Comparison of ENCODE assay signal across 8 cellular contexts in genomic region chr7:73683916-73684693, GRCh38. TPM values are rescaled to one million over a fixed set of nuclear protein-coding genes. Genes with fewer than 3 reads are reported as not detected.
DNase-seq lines count a peak whose midpoint lies in the region; ATAC-seq, FAIRE-seq and TF ChIP-seq lines count a peak whose summit lies in the region.

No MANE protein-coding gene starts in this region.

- H3K79me2 ChIP-seq in GM12878 (ENCODE audit: control insufficient read depth, insufficient read depth, low read length) = peaks cover 46% of the 10 kb centered on the region

- H3K9me3 ChIP-seq in BLaER1 treated with 17β-estradiol and CSF1 and Interleukin-3, amounts not matched to agents 10 nM and 100 nM (replicated peaks in 1 of 11) = no peaks in the 10 kb centered on the region
- H3K9me3 ChIP-seq in GM12878 (replicated peaks; ENCODE audit: control insufficient read depth, insufficient read depth, low read length) (no peaks in the 10 kb centered on the region; the same call in 2 of the 3 replicates), lower lobe of right lung (no peaks in the 10 kb centered on the region), uterus (no peaks in the 10 kb centered on the region)

- H2AFZ ChIP-seq in GM12878 (ENCODE audit: control insufficient read depth, low read depth, low read length) = peak overlapping the region; percentile 91

- ATAC-seq in HG03354 (IDR thresholded peaks at IDR 0.05; ENCODE audit: poor library complexity, severe bottlenecking, unreplicated experiment) (peak; percentile 11), GM12878 (peak; percentile 7), lower lobe of right lung (peak in 1 of 2 donors; percentile 11), HG03108 (IDR thresholded peaks at IDR 0.05; ENCODE audit: unreplicated experiment) (no peak)

- no peak for TF ChIP-seq CTCF in GM12878 (IDR thresholded peaks at IDR 0.05 in 2 of 3, conservative IDR thresholded peaks at IDR 0.05 in 1 of 3; ENCODE audit: control insufficient read depth in 2 of 3, extremely low read depth in 1 of 3, insufficient read depth in 1 of 3, low read depth in 3 of 3, low read length in 3 of 3)
- TF ChIP-seq CTCF in lower lobe of right lung (IDR thresholded peaks at IDR 0.05) = no peak
- TF ChIP-seq CTCF in uterus (IDR thresholded peaks at IDR 0.05) = no peak

- H3K4me2 ChIP-seq in BLaER1 treated with 17β-estradiol and CSF1 and Interleukin-3, amounts not matched to agents 10 nM and 100 nM = peak overlapping the region; percentile 78 to 99 (median 96)
- peak overlapping the region; percentile 72 for H3K4me2 ChIP-seq in GM12878 (ENCODE audit: control insufficient read depth, insufficient read depth)

- RAD21 ChIA-PET in GM12878 (lab: Charles Lee; ENCODE audit: unreplicated experiment) = no interaction called here

- CTCF ChIA-PET in GM12878 (lab: Yijun Ruan, JAX) = no interaction called here

- TF ChIP-seq POLR2A in GM12878 (IDR thresholded peaks at IDR 0.05; ENCODE audit: low read depth, low read length) (no peak), uterus (IDR thresholded peaks at IDR 0.05) (no peak)

- H3K4me1 ChIP-seq in BLaER1 treated with 17β-estradiol and CSF1 and Interleukin-3, amounts not matched to agents 10 nM and 100 nM = peaks cover 29 to 57% (median 43%) of the 10 kb centered on the region in 10 experiments
- H3K4me1 ChIP-seq in GM12878 (ENCODE audit: control insufficient read depth, insufficient read depth, low read length) = peaks cover 18% of the 10 kb centered on the region
- H3K4me1 ChIP-seq in lower lobe of right lung = peaks cover 37% of the 10 kb centered on the region
- peaks cover 0 to 16% of the 10 kb centered on the region in 2 donors for H3K4me1 ChIP-seq in uterus

- no TSS peak for BruUV-seq in GM12878 (replicated peaks; lab: Mats Ljungman, UMichigan)

- peaks cover 30 to 64% (median 44%) of the 10 kb centered on the region in 11 experiments for H3K36me3 ChIP-seq in BLaER1 treated with 17β-estradiol and CSF1 and Interleukin-3, amounts not matched to agents 10 nM and 100 nM
- peaks cover 7% of the 10 kb centered on the region in 2 experiments; a peak in 3 of 4 replicates for H3K36me3 ChIP-seq in GM12878 (ENCODE audit: control insufficient read depth in 2 of 2, insufficient read depth in 2 of 2, low read length in 1 of 2)
- H3K36me3 ChIP-seq in lower lobe of right lung = peaks cover 26% of the 10 kb centered on the region
- no peaks in the 10 kb centered on the region for H3K36me3 ChIP-seq in uterus

- H4K20me1 ChIP-seq in BLaER1 treated with 17β-estradiol and CSF1 and Interleukin-3, amounts not matched to agents 10 nM and 100 nM = peaks cover 0 to 83% (median 64%) of the 10 kb centered on the region in 11 experiments; a peak in 18 of 22 replicates
- no peaks in the 10 kb centered on the region; the same call in 1 of the 2 replicates for H4K20me1 ChIP-seq in GM12878 (ENCODE audit: control insufficient read depth, insufficient read depth)

- SMC1A ChIA-PET in GM12878 (lab: Charles Lee; ENCODE audit: uncharacterized antibody, unreplicated experiment) = no interaction called here

- no peak for FAIRE-seq in GM12878 (lab: Jason Lieb, UNC)

- WGBS in GM12878 (ENCODE audit: insufficient coverage, insufficient replicate concordance, low lambda C conversion rate, missing lambda C conversion rate) = 27% methylated on average over 38 of the region's 46 CpGs

- peak overlapping the region; percentile 78 to 99 (median 92) for H3K4me3 ChIP-seq in BLaER1 treated with 17β-estradiol and CSF1 and Interleukin-3, amounts not matched to agents 10 nM and 100 nM
- H3K4me3 ChIP-seq in GM12878 (peak overlapping the region; percentile 87), lower lobe of right lung (peak overlapping the region; percentile 98), uterus (peak overlapping the region; percentile 70 to 81)

- POLR2A ChIA-PET in GM12878 (lab: Charles Lee) = no interaction called here

- intact Hi-C loops in GM12878 (cut with micrococcal nuclease; ENCODE audit: unreplicated experiment) (loop anchor here (2.0 to 10.0 kb wide), 2 partner anchors 35 to 159 kb away; partner anchors contain the start of genes BAZ1B and STX1A), lower lobe of right lung (cut with DNase I) (no loop called here), uterus (cut with DNase I; ENCODE audit: low total_unique reads) (no loop called here)

- H3K9ac ChIP-seq in BLaER1 treated with 17β-estradiol and CSF1 and Interleukin-3, amounts not matched to agents 10 nM and 100 nM = peak overlapping the region; percentile 85 to 96 (median 92)
- peak overlapping the region; percentile 98 for H3K9ac ChIP-seq in GM12878 (ENCODE audit: control insufficient read depth, insufficient read depth, low read length)

- in situ Hi-C loops in GM12878 (cut with MboI) = no loop called here

- DNase-seq in GM12878 (ENCODE audit: low read depth, low spot score) (no peak), lower lobe of right lung (no peak), uterus (no peak), midbrain (lab: John Stamatoyannopoulos, UW) (no peak), globus pallidus (ENCODE audit: low spot score) (no peak)

- H3K27ac ChIP-seq in BLaER1 treated with 17β-estradiol and CSF1 and Interleukin-3, amounts not matched to agents 10 nM and 100 nM = peak overlapping the region; percentile 74 to 93 (median 87)
- H3K27ac ChIP-seq in GM12878 (ENCODE audit: control insufficient read depth, insufficient read depth) (peak overlapping the region; percentile 81), lower lobe of right lung (peak overlapping the region; percentile 92), uterus (peak overlapping the region; percentile 30 to 73)

- no peak for TF ChIP-seq EP300 in GM12878 (IDR thresholded peaks at IDR 0.05; ENCODE audit: borderline replicate concordance in 1 of 2, control insufficient read depth in 1 of 2, low read depth in 2 of 2, low read length in 2 of 2)

- no peaks in the 10 kb centered on the region for H3K27me3 ChIP-seq in BLaER1 treated with 17β-estradiol and CSF1 and Interleukin-3, amounts not matched to agents 10 nM and 100 nM
- no peaks in the 10 kb centered on the region for H3K27me3 ChIP-seq in GM12878 (replicated peaks in 1 of 2; ENCODE audit: control insufficient read depth in 2 of 2, insufficient read depth in 2 of 2, low read length in 1 of 2)
- H3K27me3 ChIP-seq in lower lobe of right lung (ENCODE audit: low read depth) = no peaks in the 10 kb centered on the region
- H3K27me3 ChIP-seq in uterus = no peaks in the 10 kb centered on the region

- no peak for TF ChIP-seq RAD21 in GM12878 (IDR thresholded peaks at IDR 0.05; ENCODE audit: insufficient read depth, low read depth, low read length)

RNA-seq across cellular contexts. Expression of gene BUD23, which starts 0.7 kb away (rescaled TPM):
- 28.4 and 29.4 TPM in 2 replicates for total RNA-seq in GM12878 (2013; cell fraction: nucleolus; rRNA removed)
- total RNA-seq in GM12878 (2014; rRNA removed) (75.3 and 82.9 TPM in 2 replicates), GM12878 (2014; rRNA removed; fragmentation: Illumina TruSeq; extraction: Trizol) (69.8 and 71.1 TPM in 2 replicates), GM12878 (2021) (73.7 and 84.9 TPM in 2 replicates), lower lobe of right lung (42.4 TPM), uterus (10 to 100 TPM; 12.4 to 54.6 (median 31.5) TPM)
- polyA plus RNA-seq in GM12878 (2011; ENCODE audit: low read depth) = 44.4 TPM
- polyA plus RNA-seq in GM12878 (2011; rRNA removed) (98.5 and 114 TPM in 2 replicates), GM12878 (2014; fragmentation: Illumina TruSeq; extraction: Trizol) (96.0 and 109 TPM in 2 replicates), GM12878 (2014; fragmentation: Nextera tagmentation; extraction: Ambion mirVana) (10 to 100 TPM; 36.4 to 89.9 TPM), GM12878 (2014; rRNA removed) (117 and 123 TPM in 2 replicates), GM12878 (2016; fragmentation: Nextera tagmentation; extraction: Ambion mirVana) (100 to 1,000 TPM; 137 to 138 TPM)
- 138 and 180 TPM in 2 replicates for polyA plus RNA-seq in GM12878 (2011; cell fraction: cytosol; rRNA removed)
- polyA plus RNA-seq in GM12878 (2011; cell fraction: nucleus; rRNA removed) = 67.4 and 98.6 TPM in 2 replicates
- 55.5 and 68.2 TPM in 2 replicates for polyA plus RNA-seq in GM12878 (2012)
- 46.3 and 61.5 TPM in 2 replicates for polyA minus RNA-seq in GM12878 (2011; rRNA and poly(A)+ RNA removed)
- polyA minus RNA-seq in GM12878 (2011; cell fraction: cytosol; rRNA and poly(A)+ RNA removed) = 14.4 and 26.0 TPM in 2 replicates
- polyA minus RNA-seq in GM12878 (2011; cell fraction: nucleus; rRNA and poly(A)+ RNA removed) = 9.3 and 17.6 TPM in 2 replicates

RNA-seq across cellular contexts. Expression of gene DNAJC30, which starts 0.9 kb away (rescaled TPM):
- total RNA-seq in GM12878 (2013; cell fraction: nucleolus; rRNA removed) = 7.9 and 8.3 TPM in 2 replicates
- total RNA-seq in GM12878 (2014; rRNA removed) (9.2 and 11.2 TPM in 2 replicates), GM12878 (2014; rRNA removed; fragmentation: Illumina TruSeq; extraction: Trizol) (4.1 TPM in 2 replicates), GM12878 (2021) (13.4 and 13.5 TPM in 2 replicates), lower lobe of right lung (10.5 TPM), uterus (10 to 100 TPM in 1 of 4 donors, 1 to 10 TPM in 2, under 1 TPM in 1; 0.29 to 14.1 (median 3.3) TPM)
- 2.6 TPM for polyA plus RNA-seq in GM12878 (2011; ENCODE audit: low read depth)
- polyA plus RNA-seq in GM12878 (2011; rRNA removed) (4.1 and 4.5 TPM in 2 replicates), GM12878 (2014; fragmentation: Illumina TruSeq; extraction: Trizol) (3.2 and 5.5 TPM in 2 replicates), GM12878 (2014; fragmentation: Nextera tagmentation; extraction: Ambion mirVana) (1 to 10 TPM; 2.1 to 3.5 TPM), GM12878 (2014; rRNA removed) (19.0 and 19.2 TPM in 2 replicates), GM12878 (2016; fragmentation: Nextera tagmentation; extraction: Ambion mirVana) (10 to 100 TPM; 10.3 to 12.4 TPM)
- polyA plus RNA-seq in GM12878 (2011; cell fraction: cytosol; rRNA removed) = 7.1 and 9.8 TPM in 2 replicates
- polyA plus RNA-seq in GM12878 (2011; cell fraction: nucleus; rRNA removed) = 6.0 and 7.7 TPM in 2 replicates
- 8.0 and 8.6 TPM in 2 replicates for polyA plus RNA-seq in GM12878 (2012)
- 4.4 and 7.6 TPM in 2 replicates for polyA minus RNA-seq in GM12878 (2011; rRNA and poly(A)+ RNA removed)
- 2.4 and 2.8 TPM in 2 replicates for polyA minus RNA-seq in GM12878 (2011; cell fraction: cytosol; rRNA and poly(A)+ RNA removed)
- 6.2 and 11.5 TPM in 2 replicates for polyA minus RNA-seq in GM12878 (2011; cell fraction: nucleus; rRNA and poly(A)+ RNA removed)

RNA-seq across cellular contexts. Expression of gene VPS37D, which starts 16.5 kb away (rescaled TPM):
- 0.33 TPM in 1 of 2 replicates, not detected in the other for total RNA-seq in GM12878 (2013; cell fraction: nucleolus; rRNA removed)
- 0.11 and 0.27 TPM in 2 replicates for total RNA-seq in GM12878 (2014; rRNA removed)
- total RNA-seq in GM12878 (2014; rRNA removed; fragmentation: Illumina TruSeq; extraction: Trizol) = not detected in 2 replicates
- 0.21 and 0.27 TPM in 2 replicates for total RNA-seq in GM12878 (2021)
- polyA plus RNA-seq in GM12878 (2011; ENCODE audit: low read depth) = not detected
- polyA plus RNA-seq in GM12878 (2011; rRNA removed) = 0.14 and 0.45 TPM in 2 replicates
- polyA plus RNA-seq in GM12878 (2011; cell fraction: cytosol; rRNA removed) = 0.55 and 0.87 TPM in 2 replicates
- polyA plus RNA-seq in GM12878 (2011; cell fraction: nucleus; rRNA removed) = 0.35 and 0.67 TPM in 2 replicates
- polyA plus RNA-seq in GM12878 (2012) = 0.54 and 0.90 TPM in 2 replicates
- not detected in 2 replicates for polyA plus RNA-seq in GM12878 (2014; fragmentation: Illumina TruSeq; extraction: Trizol)
- polyA plus RNA-seq in GM12878 (2014; fragmentation: Nextera tagmentation; extraction: Ambion mirVana) = not detected
- polyA plus RNA-seq in GM12878 (2014; rRNA removed) = 0.10 TPM in 1 of 2 replicates, not detected in the other
- polyA plus RNA-seq in GM12878 (2016; fragmentation: Nextera tagmentation; extraction: Ambion mirVana) = not detected
- 0.21 TPM in 1 of 2 replicates, not detected in the other for polyA minus RNA-seq in GM12878 (2011; rRNA and poly(A)+ RNA removed)
- not detected in 2 replicates for polyA minus RNA-seq in GM12878 (2011; cell fraction: cytosol; rRNA and poly(A)+ RNA removed)
- not detected in 2 replicates for polyA minus RNA-seq in GM12878 (2011; cell fraction: nucleus; rRNA and poly(A)+ RNA removed)
- total RNA-seq in lower lobe of right lung = 1.3 TPM
- total RNA-seq in uterus = 1 to 10 TPM in 3 of 4 donors, not detected in 1; 6.7 to 9.3 (median 8.8) TPM

RNA-seq across cellular contexts. Expression of gene STX1A, which starts 35.4 kb away (rescaled TPM):
- total RNA-seq in GM12878 (2013; cell fraction: nucleolus; rRNA removed) = 13.9 and 20.9 TPM in 2 replicates
- total RNA-seq in GM12878 (2014; rRNA removed) (1.9 and 2.6 TPM in 2 replicates), GM12878 (2014; rRNA removed; fragmentation: Illumina TruSeq; extraction: Trizol) (1.6 and 2.6 TPM in 2 replicates), GM12878 (2021) (3.1 and 3.9 TPM in 2 replicates), lower lobe of right lung (6.6 TPM), uterus (10 to 100 TPM in 2 of 4 donors, 1 to 10 TPM in 2; 2.3 to 19.1 (median 11.0) TPM)
- 1.9 TPM for polyA plus RNA-seq in GM12878 (2011; ENCODE audit: low read depth)
- polyA plus RNA-seq in GM12878 (2011; rRNA removed) (1.4 and 2.4 TPM in 2 replicates), GM12878 (2014; fragmentation: Illumina TruSeq; extraction: Trizol) (1.9 and 3.1 TPM in 2 replicates), GM12878 (2014; fragmentation: Nextera tagmentation; extraction: Ambion mirVana) (under 1 TPM; 0.15 to 0.21 TPM), GM12878 (2014; rRNA removed) (5.2 and 5.3 TPM in 2 replicates), GM12878 (2016; fragmentation: Nextera tagmentation; extraction: Ambion mirVana) (1 to 10 TPM; 1.7 to 1.8 TPM)
- polyA plus RNA-seq in GM12878 (2011; cell fraction: cytosol; rRNA removed) = 3.3 and 3.8 TPM in 2 replicates
- polyA plus RNA-seq in GM12878 (2011; cell fraction: nucleus; rRNA removed) = 30.5 and 34.2 TPM in 2 replicates
- 3.8 and 4.4 TPM in 2 replicates for polyA plus RNA-seq in GM12878 (2012)
- polyA minus RNA-seq in GM12878 (2011; rRNA and poly(A)+ RNA removed) = 1.9 and 2.7 TPM in 2 replicates
- polyA minus RNA-seq in GM12878 (2011; cell fraction: cytosol; rRNA and poly(A)+ RNA removed) = 0.62 and 1.7 TPM in 2 replicates
- polyA minus RNA-seq in GM12878 (2011; cell fraction: nucleus; rRNA and poly(A)+ RNA removed) = 5.4 and 6.5 TPM in 2 replicates

RNA-seq across cellular contexts. Expression of gene ABHD11, which starts 54.5 kb away (rescaled TPM):
- 5.0 and 6.2 TPM in 2 replicates for total RNA-seq in GM12878 (2013; cell fraction: nucleolus; rRNA removed)
- 16.9 and 22.1 TPM in 2 replicates for total RNA-seq in GM12878 (2014; rRNA removed)
- total RNA-seq in GM12878 (2014; rRNA removed; fragmentation: Illumina TruSeq; extraction: Trizol) = 6.3 and 8.6 TPM in 2 replicates
- 11.6 and 14.6 TPM in 2 replicates for total RNA-seq in GM12878 (2021)
- 2.3 TPM for polyA plus RNA-seq in GM12878 (2011; ENCODE audit: low read depth)
- 2.8 and 6.0 TPM in 2 replicates for polyA plus RNA-seq in GM12878 (2011; rRNA removed)
- 8.6 and 10.1 TPM in 2 replicates for polyA plus RNA-seq in GM12878 (2011; cell fraction: cytosol; rRNA removed)
- 5.8 and 7.1 TPM in 2 replicates for polyA plus RNA-seq in GM12878 (2011; cell fraction: nucleus; rRNA removed)
- 4.9 and 6.6 TPM in 2 replicates for polyA plus RNA-seq in GM12878 (2012)
- polyA plus RNA-seq in GM12878 (2014; fragmentation: Illumina TruSeq; extraction: Trizol) = 5.6 and 8.3 TPM in 2 replicates
- polyA plus RNA-seq in GM12878 (2014; fragmentation: Nextera tagmentation; extraction: Ambion mirVana) = 1 to 10 TPM; 2.8 to 5.6 TPM
- 17.7 and 23.4 TPM in 2 replicates for polyA plus RNA-seq in GM12878 (2014; rRNA removed)
- polyA plus RNA-seq in GM12878 (2016; fragmentation: Nextera tagmentation; extraction: Ambion mirVana) = 10 to 100 TPM; 22.7 to 24.8 TPM
- polyA minus RNA-seq in GM12878 (2011; rRNA and poly(A)+ RNA removed) = 3.6 and 6.4 TPM in 2 replicates
- polyA minus RNA-seq in GM12878 (2011; cell fraction: cytosol; rRNA and poly(A)+ RNA removed) = 3.6 and 3.9 TPM in 2 replicates
- 10.5 and 16.5 TPM in 2 replicates for polyA minus RNA-seq in GM12878 (2011; cell fraction: nucleus; rRNA and poly(A)+ RNA removed)
- total RNA-seq in lower lobe of right lung = 21.1 TPM
- total RNA-seq in uterus = 10 to 100 TPM in 2 of 4 donors, 1 to 10 TPM in 2; 4.4 to 14.1 (median 7.7) TPM
